ENCODE assay signal across 11 cellular contexts in the genomic region with DNA sequence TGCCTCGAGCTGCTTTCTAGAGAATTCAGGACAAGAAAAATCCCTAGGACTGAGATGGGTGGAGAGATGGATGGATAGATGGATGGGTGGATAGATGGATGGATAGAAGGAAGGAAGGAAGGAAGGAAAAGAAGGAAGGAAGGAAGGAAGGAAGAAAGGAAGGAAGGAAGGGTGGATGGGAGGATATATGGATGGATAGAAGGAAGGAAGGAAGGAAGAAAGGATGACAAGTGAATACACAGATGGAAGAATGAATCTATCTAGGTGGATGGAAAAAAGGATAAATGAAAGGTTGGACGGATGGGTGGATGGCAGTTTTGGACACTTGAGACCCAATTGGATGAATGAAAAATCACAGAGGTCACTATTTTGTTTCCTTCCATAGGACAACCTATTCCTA.
"Had no signal": no experiment of that assay in that cellular context is flagged by ENCODE, and none has a peak within 500 bp of the region (broad histone marks: within the 10 kb centered on the region; RNA-seq: fewer than 3 reads in every experiment).

No MANE protein-coding gene starts in this region.

- H3K36me3 ChIP-seq: HAP-1 had no signal

- DNase-seq: GM23248, GOT3, H7, H9, HCEC 1CT, HFFc6 had no signal

- H3K9me3 ChIP-seq: HAP-1 had no signal

- H3K4me3 ChIP-seq: GM23248, GM23338, HAP-1 had no signal

- H3K27ac ChIP-seq: GM23248 had no signal

- ATAC-seq: GM23338, HCT116 had no signal

- FAIRE-seq: H1, H54 had no signal

- H2AFZ ChIP-seq: GM23248, GM23338 had no signal

- H3K4me2 ChIP-seq: GM23338 had no signal

- H3K9ac ChIP-seq: GM23248 had no signal
